Comparison of ENCODE assay signal across 26 cellular contexts in genomic region chr3:72328755-72329154, GRCh38.
"Had no signal": no experiment of that assay in that cellular context is flagged by ENCODE, and none has a peak within 500 bp of the region (broad histone marks: within the 10 kb centered on the region; RNA-seq: fewer than 3 reads in every experiment).

No MANE protein-coding gene starts in this region.

- H3K27me3 ChIP-seq: gastrocnemius medialis, heart left ventricle, hepatocyte, left lung, right atrium auricular region, transverse colon, vagina had no signal

- H3K79me2 ChIP-seq: hepatocyte, parathyroid adenoma had no signal

- H2AFZ ChIP-seq: hepatocyte, neural progenitor cell, parathyroid adenoma had no signal

- H3K27ac ChIP-seq: gastrocnemius medialis, hepatocyte, left lung, neural progenitor cell, parathyroid adenoma, prostate gland, right atrium auricular region, suprapubic skin, transverse colon, vagina had no signal

- H3K4me2 ChIP-seq: hepatocyte, neural progenitor cell, smooth muscle cell had no signal

- H3K36me3 ChIP-seq: gastrocnemius medialis, heart left ventricle, left lung, neural progenitor cell, prostate gland, right atrium auricular region, suprapubic skin, transverse colon, vagina had no signal

- H3K9ac ChIP-seq: neural progenitor cell, parathyroid adenoma had no signal

- H3K4me3 ChIP-seq: gastrocnemius medialis, heart left ventricle, hepatocyte, left lung, mucosa of descending colon, neural progenitor cell, prostate gland, right atrium auricular region, smooth muscle cell, suprapubic skin, transverse colon, vagina had no signal

- H3K4me1 ChIP-seq: gastrocnemius medialis, parathyroid adenoma, prostate gland had no signal

- H3K9me3 ChIP-seq: gastrocnemius medialis, left lung, mucosa of descending colon, prostate gland, right atrium auricular region, suprapubic skin, transverse colon, vagina had no signal

- DNase-seq: cortex of kidney; effector CD4-positive, alpha-beta T cell; foreskin fibroblast; gastrocnemius medialis; left lung; mesenchymal stem cell; mucosa of descending colon; naive B cell; stimulated activated CD4-positive, alpha-beta T cell treated with anti-CD3 and anti-CD28 coated beads, Interleukin-12 subunit alpha, Interleukin-12 subunit beta, amount 100 ng/mL, for 4 hours; stimulated activated CD4-positive, alpha-beta T cell treated with anti-CD3 and anti-CD28 coated beads, Interleukin-1b, Interleukin-23, amount 100 ng/mL, for 48 hours; stimulated activated CD4-positive, alpha-beta T cell treated with anti-CD3 and anti-CD28 coated beads, Interleukin-4, amount 100 ng/mL, for 1 hour; stimulated activated CD8-positive, alpha-beta memory T cell treated with anti-CD3 and anti-CD28 coated beads, Interleukin-4, amount 100 ng/mL, for 48 hours; stimulated activated naive CD4-positive, alpha-beta T cell; stimulated activated naive CD8-positive, alpha-beta T cell treated with anti-CD3 and anti-CD28 coated beads, Interleukin-15, amount 100 ng/mL, for 72 hours; transverse colon had no signal

- ATAC-seq: gastrocnemius medialis; mucosa of descending colon; natural killer cell treated with Interleukin-12 subunit alpha and Interleukin-12 subunit beta and Interleukin-15 and Interleukin-18, amount 100 ng/mL, for 72 hours; sciatic nerve; stimulated activated naive CD8-positive, alpha-beta T cell treated with anti-CD3 and anti-CD28 coated beads, Interleukin-15, amount 100 ng/mL, for 72 hours had no signal
